ENCODE assay signal across 1 cellular context in the genomic region with DNA sequence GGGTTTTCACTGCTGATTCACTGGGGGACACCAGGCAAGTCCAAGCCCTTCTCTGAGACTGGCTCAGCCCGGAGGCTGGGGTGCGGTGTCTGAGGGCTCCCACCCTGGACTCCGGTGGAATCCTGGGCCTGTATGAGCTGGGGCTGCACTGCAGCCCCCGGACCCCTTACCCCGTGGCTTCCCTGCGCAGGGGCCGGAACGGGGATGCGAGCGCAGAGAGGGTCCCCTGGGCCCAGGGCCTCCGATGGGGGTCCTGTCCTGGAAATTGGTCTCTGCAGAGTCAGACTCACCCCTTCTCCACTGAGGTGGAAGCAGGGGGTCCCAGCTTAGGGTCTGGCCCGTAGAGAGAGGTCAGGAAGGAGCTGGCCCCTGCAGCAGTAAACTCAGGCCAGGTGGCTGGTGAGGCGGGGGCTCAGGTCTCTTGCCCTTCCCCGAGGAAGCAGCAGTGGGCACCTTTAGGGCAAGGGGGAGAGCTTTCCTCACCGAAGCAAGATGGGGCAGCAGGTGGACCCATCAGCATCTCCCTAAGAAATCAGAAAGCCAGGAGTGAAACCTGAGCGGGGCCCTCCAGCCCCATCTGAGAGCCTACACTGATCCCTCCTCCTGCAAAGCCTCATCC.
TF ChIP-seq lines count a peak whose summit lies in the region.

No MANE protein-coding gene starts in this region.

TF ChIP-seq in GM12878, 131 proteins besides CTCF, POLR2A, EP300 and RAD21 (continued from another document):
- no peak for TF ChIP-seq RCOR1 (conservative IDR thresholded peaks at IDR 0.05; ENCODE audit: low read depth, low read length)
- TF ChIP-seq, protein P1, sequence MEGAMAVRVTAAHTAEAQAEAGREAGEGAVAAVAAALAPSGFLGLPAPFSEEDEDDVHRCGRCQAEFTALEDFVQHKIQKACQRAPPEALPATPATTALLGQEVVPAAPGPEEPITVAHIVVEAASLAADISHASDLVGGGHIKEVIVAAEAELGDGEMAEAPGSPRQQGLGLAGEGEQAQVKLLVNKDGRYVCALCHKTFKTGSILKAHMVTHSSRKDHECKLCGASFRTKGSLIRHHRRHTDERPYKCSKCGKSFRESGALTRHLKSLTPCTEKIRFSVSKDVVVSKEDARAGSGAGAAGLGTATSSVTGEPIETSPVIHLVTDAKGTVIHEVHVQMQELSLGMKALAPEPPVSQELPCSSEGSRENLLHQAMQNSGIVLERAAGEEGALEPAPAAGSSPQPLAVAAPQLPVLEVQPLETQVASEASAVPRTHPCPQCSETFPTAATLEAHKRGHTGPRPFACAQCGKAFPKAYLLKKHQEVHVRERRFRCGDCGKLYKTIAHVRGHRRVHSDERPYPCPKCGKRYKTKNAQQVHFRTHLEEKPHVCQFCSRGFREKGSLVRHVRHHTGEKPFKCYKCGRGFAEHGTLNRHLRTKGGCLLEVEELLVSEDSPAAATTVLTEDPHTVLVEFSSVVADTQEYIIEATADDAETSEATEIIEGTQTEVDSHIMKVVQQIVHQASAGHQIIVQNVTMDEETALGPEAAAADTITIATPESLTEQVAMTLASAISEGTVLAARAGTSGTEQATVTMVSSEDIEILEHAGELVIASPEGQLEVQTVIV (IDR thresholded peaks at IDR 0.05; ENCODE audit: borderline replicate concordance, partially characterized antibody), result no peak
- TF ChIP-seq KAT2A (conservative IDR thresholded peaks at IDR 0.05; ENCODE audit: control insufficient read depth, low read depth, low read length), result no peak
- TF ChIP-seq, protein P2, sequence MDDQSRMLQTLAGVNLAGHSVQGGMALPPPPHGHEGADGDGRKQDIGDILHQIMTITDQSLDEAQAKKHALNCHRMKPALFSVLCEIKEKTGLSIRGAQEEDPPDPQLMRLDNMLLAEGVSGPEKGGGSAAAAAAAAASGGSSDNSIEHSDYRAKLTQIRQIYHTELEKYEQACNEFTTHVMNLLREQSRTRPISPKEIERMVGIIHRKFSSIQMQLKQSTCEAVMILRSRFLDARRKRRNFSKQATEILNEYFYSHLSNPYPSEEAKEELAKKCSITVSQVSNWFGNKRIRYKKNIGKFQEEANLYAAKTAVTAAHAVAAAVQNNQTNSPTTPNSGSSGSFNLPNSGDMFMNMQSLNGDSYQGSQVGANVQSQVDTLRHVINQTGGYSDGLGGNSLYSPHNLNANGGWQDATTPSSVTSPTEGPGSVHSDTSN (IDR thresholded peaks at IDR 0.05; ENCODE audit: insufficient replicate concordance, low read depth, low read length), result no peak
- TF ChIP-seq CHD2 (IDR thresholded peaks at IDR 0.05; ENCODE audit: borderline replicate concordance, low read depth, low read length), result no peak
- TF ChIP-seq CBFB (IDR thresholded peaks at IDR 0.05; ENCODE audit: low read depth), result no peak
- TF ChIP-seq MXI1 (IDR thresholded peaks at IDR 0.05; ENCODE audit: low read depth, low read length), result no peak
